ENCODE assay signal across 1 cellular context in the genomic region with DNA sequence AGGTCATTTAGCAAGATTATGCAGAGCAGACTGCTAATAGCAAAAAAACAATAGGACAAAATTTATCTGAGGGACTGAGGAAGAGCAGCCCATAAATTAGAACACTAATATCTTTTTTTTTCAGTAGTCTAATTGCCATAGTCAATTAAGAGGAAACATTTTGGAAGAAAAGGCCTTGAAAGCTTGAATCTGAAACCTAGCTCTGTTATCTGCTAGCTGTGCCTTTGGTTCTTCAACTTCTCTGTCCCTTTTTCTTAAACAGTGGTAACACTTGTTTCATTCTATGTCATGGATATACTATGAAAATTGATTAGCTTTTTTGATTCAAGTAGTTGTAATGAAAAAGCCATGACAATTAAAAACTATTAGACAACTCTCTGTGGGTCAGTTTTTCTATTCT.
TF ChIP-seq lines count a peak whose summit lies in the region.

No MANE protein-coding gene starts in this region.

TF ChIP-seq in K562, 482 proteins besides CTCF, POLR2A, EP300 and RAD21:
- TF ChIP-seq ZNF77 (CRISPR knock-in tag; IDR thresholded peaks at IDR 0.05) (no peak), SREBF1 (IDR thresholded peaks at IDR 0.05; ENCODE audit: borderline replicate concordance, low read depth, low read length) (no peak), KDM2B (CRISPR knock-in tag; IDR thresholded peaks at IDR 0.05) (no peak), SRSF3 (IDR thresholded peaks at IDR 0.05; ENCODE audit: insufficient read depth, low read length) (no peak), ZNF316 (IDR thresholded peaks at IDR 0.05) (no peak), FIP1L1 (IDR thresholded peaks at IDR 0.05; ENCODE audit: low read depth, low read length, poor library complexity, severe bottlenecking) (no peak), TBL1XR1 (IDR thresholded peaks at IDR 0.05; ENCODE audit: low read length in 2 of 2) (no peak), ZNF384 (IDR thresholded peaks at IDR 0.05; ENCODE audit: low read depth, low read length) (no peak), XRCC4 (IDR thresholded peaks at IDR 0.05; ENCODE audit: extremely low read depth, insufficient read depth, insufficient read length) (no peak), ZBTB17 (CRISPR knock-in tag; IDR thresholded peaks at IDR 0.05) (0 out of 2 replicates have a peak, but pooled peaks have one; percentile 42), HEY1 (CRISPR knock-in tag; IDR thresholded peaks at IDR 0.05; ENCODE audit: borderline replicate concordance) (no peak), KDM4B (IDR thresholded peaks at IDR 0.05; ENCODE audit: borderline replicate concordance in 2 of 2, low read depth in 1 of 2) (no peak), CBFB (CRISPR knock-in tag; IDR thresholded peaks at IDR 0.05) (no peak)
- TF ChIP-seq, protein P1, sequence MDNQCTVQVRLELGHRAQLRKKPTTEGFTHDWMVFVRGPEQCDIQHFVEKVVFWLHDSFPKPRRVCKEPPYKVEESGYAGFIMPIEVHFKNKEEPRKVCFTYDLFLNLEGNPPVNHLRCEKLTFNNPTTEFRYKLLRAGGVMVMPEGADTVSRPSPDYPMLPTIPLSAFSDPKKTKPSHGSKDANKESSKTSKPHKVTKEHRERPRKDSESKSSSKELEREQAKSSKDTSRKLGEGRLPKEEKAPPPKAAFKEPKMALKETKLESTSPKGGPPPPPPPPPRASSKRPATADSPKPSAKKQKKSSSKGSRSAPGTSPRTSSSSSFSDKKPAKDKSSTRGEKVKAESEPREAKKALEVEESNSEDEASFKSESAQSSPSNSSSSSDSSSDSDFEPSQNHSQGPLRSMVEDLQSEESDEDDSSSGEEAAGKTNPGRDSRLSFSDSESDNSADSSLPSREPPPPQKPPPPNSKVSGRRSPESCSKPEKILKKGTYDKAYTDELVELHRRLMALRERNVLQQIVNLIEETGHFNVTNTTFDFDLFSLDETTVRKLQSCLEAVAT (IDR thresholded peaks at IDR 0.05), result peak in 1 of 2 experiments; percentile 60; a peak in 2 of 4 replicates
- TF ChIP-seq, protein P2, sequence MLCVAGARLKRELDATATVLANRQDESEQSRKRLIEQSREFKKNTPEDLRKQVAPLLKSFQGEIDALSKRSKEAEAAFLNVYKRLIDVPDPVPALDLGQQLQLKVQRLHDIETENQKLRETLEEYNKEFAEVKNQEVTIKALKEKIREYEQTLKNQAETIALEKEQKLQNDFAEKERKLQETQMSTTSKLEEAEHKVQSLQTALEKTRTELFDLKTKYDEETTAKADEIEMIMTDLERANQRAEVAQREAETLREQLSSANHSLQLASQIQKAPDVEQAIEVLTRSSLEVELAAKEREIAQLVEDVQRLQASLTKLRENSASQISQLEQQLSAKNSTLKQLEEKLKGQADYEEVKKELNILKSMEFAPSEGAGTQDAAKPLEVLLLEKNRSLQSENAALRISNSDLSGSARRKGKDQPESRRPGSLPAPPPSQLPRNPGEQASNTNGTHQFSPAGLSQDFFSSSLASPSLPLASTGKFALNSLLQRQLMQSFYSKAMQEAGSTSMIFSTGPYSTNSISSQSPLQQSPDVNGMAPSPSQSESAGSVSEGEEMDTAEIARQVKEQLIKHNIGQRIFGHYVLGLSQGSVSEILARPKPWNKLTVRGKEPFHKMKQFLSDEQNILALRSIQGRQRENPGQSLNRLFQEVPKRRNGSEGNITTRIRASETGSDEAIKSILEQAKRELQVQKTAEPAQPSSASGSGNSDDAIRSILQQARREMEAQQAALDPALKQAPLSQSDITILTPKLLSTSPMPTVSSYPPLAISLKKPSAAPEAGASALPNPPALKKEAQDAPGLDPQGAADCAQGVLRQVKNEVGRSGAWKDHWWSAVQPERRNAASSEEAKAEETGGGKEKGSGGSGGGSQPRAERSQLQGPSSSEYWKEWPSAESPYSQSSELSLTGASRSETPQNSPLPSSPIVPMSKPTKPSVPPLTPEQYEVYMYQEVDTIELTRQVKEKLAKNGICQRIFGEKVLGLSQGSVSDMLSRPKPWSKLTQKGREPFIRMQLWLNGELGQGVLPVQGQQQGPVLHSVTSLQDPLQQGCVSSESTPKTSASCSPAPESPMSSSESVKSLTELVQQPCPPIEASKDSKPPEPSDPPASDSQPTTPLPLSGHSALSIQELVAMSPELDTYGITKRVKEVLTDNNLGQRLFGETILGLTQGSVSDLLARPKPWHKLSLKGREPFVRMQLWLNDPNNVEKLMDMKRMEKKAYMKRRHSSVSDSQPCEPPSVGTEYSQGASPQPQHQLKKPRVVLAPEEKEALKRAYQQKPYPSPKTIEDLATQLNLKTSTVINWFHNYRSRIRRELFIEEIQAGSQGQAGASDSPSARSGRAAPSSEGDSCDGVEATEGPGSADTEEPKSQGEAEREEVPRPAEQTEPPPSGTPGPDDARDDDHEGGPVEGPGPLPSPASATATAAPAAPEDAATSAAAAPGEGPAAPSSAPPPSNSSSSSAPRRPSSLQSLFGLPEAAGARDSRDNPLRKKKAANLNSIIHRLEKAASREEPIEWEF (CRISPR knock-in tag; IDR thresholded peaks at IDR 0.05), result no peak
- TF ChIP-seq, protein P3, sequence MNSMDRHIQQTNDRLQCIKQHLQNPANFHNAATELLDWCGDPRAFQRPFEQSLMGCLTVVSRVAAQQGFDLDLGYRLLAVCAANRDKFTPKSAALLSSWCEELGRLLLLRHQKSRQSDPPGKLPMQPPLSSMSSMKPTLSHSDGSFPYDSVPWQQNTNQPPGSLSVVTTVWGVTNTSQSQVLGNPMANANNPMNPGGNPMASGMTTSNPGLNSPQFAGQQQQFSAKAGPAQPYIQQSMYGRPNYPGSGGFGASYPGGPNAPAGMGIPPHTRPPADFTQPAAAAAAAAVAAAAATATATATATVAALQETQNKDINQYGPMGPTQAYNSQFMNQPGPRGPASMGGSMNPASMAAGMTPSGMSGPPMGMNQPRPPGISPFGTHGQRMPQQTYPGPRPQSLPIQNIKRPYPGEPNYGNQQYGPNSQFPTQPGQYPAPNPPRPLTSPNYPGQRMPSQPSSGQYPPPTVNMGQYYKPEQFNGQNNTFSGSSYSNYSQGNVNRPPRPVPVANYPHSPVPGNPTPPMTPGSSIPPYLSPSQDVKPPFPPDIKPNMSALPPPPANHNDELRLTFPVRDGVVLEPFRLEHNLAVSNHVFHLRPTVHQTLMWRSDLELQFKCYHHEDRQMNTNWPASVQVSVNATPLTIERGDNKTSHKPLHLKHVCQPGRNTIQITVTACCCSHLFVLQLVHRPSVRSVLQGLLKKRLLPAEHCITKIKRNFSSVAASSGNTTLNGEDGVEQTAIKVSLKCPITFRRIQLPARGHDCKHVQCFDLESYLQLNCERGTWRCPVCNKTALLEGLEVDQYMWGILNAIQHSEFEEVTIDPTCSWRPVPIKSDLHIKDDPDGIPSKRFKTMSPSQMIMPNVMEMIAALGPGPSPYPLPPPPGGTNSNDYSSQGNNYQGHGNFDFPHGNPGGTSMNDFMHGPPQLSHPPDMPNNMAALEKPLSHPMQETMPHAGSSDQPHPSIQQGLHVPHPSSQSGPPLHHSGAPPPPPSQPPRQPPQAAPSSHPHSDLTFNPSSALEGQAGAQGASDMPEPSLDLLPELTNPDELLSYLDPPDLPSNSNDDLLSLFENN (IDR thresholded peaks at IDR 0.05; ENCODE audit: low read depth in 2 of 2, low read length in 2 of 2), result 0 out of 4 replicates have a peak, but pooled peaks of 1 of the 2 experiments have one; percentile 13
